ENCODE assay signal across 19 cellular contexts in genomic region chr2:84719434-84719833, GRCh38.
DNase-seq lines count a peak whose midpoint lies in the region; ATAC-seq and TF ChIP-seq lines count a peak whose summit lies in the region.
"Had no signal": no experiment of that assay in that cellular context is flagged by ENCODE, and none has a peak within 500 bp of the region (broad histone marks: within the 10 kb centered on the region; RNA-seq: fewer than 3 reads in every experiment).

No MANE protein-coding gene starts in this region.

- CTCF ChIA-PET in activated CD8-positive, alpha-beta T cell treated with anti-CD3 and anti-CD28 coated beads for 36 hours (lab: Charles Lee), result interaction anchor here (0.9 kb wide), 1 partner anchor 22 kb away, joined by 3 read pairs; no protein-coding TSS in a partner anchor

- no peaks in the 10 kb centered on the region for H3K27me3 Mint-ChIP-seq in activated T-cell treated with anti-CD3 and anti-CD28 coated beads, Interleukin-2, amount 50 U/mL, for 24 hours
- H3K27me3 Mint-ChIP-seq in activated CD8-positive, alpha-beta T cell treated with anti-CD3 and anti-CD28 coated beads for 36 hours, result no peaks in the 10 kb centered on the region
- no peaks in the 10 kb centered on the region for H3K27me3 Mint-ChIP-seq in activated naive CD8-positive, alpha-beta T cell treated with anti-CD3 and anti-CD28 coated beads for 36 hours

- peak overlapping the region; percentile 90 for H3K27ac Mint-ChIP-seq in activated T-cell treated with anti-CD3 and anti-CD28 coated beads, Interleukin-2, amount 50 U/mL, for 24 hours
- peak overlapping the region; percentile 64 for H3K27ac Mint-ChIP-seq in activated CD8-positive, alpha-beta T cell treated with anti-CD3 and anti-CD28 coated beads for 36 hours
- peak overlapping the region; percentile 81 for H3K27ac Mint-ChIP-seq in activated naive CD8-positive, alpha-beta T cell treated with anti-CD3 and anti-CD28 coated beads for 36 hours
- H3K27ac Mint-ChIP-seq: CD14-positive monocyte had no signal

- TF ChIP-seq CTCF in activated CD8-positive, alpha-beta T cell treated with anti-CD3 and anti-CD28 coated beads for 36 hours (IDR thresholded peaks at IDR 0.05), result no peak

- ATAC-seq in activated CD8-positive, alpha-beta T cell treated with anti-CD3 and anti-CD28 coated beads for 36 hours, result peak; percentile 73
- no peak for ATAC-seq in HG03045 (IDR thresholded peaks at IDR 0.05; ENCODE audit: unreplicated experiment)
- ATAC-seq in HG03439 (IDR thresholded peaks at IDR 0.05; ENCODE audit: unreplicated experiment), result no peak
- ATAC-seq: A549, GM12878 had no signal

- intact Hi-C loops in activated CD8-positive, alpha-beta T cell treated with anti-CD3 and anti-CD28 coated beads for 36 hours (cut with micrococcal nuclease), result no loop called here

- peak overlapping the region; percentile 73 for H3K4me3 Mint-ChIP-seq in activated T-cell treated with anti-CD3 and anti-CD28 coated beads, Interleukin-2, amount 50 U/mL, for 24 hours
- peak overlapping the region; percentile 48 for H3K4me3 Mint-ChIP-seq in activated CD8-positive, alpha-beta T cell treated with anti-CD3 and anti-CD28 coated beads for 36 hours
- peak overlapping the region; percentile 54 for H3K4me3 Mint-ChIP-seq in activated naive CD8-positive, alpha-beta T cell treated with anti-CD3 and anti-CD28 coated beads for 36 hours
- H3K4me3 Mint-ChIP-seq: CD14-positive monocyte had no signal

- no peaks in the 10 kb centered on the region for H3K9me3 Mint-ChIP-seq in activated T-cell treated with anti-CD3 and anti-CD28 coated beads, Interleukin-2, amount 50 U/mL, for 24 hours
- no peaks in the 10 kb centered on the region for H3K9me3 Mint-ChIP-seq in activated CD8-positive, alpha-beta T cell treated with anti-CD3 and anti-CD28 coated beads for 36 hours
- H3K9me3 Mint-ChIP-seq in activated naive CD8-positive, alpha-beta T cell treated with anti-CD3 and anti-CD28 coated beads for 36 hours, result peaks cover 2% of the 10 kb centered on the region

- no peak for DNase-seq in activated T-cell treated with anti-CD3 and anti-CD28 coated beads, Interleukin-2, amount 50 U/mL, for 24 hours
- no peak for DNase-seq in activated T-cell treated with anti-CD3 and anti-CD28 coated beads, Interleukin-2, amount 50 U/mL, for 1 hour
- no peak for DNase-seq in activated CD8-positive, alpha-beta T cell treated with anti-CD3 and anti-CD28 coated beads for 36 hours
- no peak for DNase-seq in activated naive CD8-positive, alpha-beta T cell treated with anti-CD3 and anti-CD28 coated beads for 36 hours
- no peak for DNase-seq in NCI-H226
- DNase-seq: Calu3, DMS79, HCEC 1CT, NCI-H1105, NCI-H187, NCI-H446 treated with DMSO at 0.1 percent for 48 hours, NCI-H774, Peyer's patch, SHP77 had no signal

- no peaks in the 10 kb centered on the region for H3K36me3 Mint-ChIP-seq in activated T-cell treated with anti-CD3 and anti-CD28 coated beads, Interleukin-2, amount 50 U/mL, for 24 hours (ENCODE audit: low read depth)
- no peaks in the 10 kb centered on the region for H3K36me3 Mint-ChIP-seq in activated CD8-positive, alpha-beta T cell treated with anti-CD3 and anti-CD28 coated beads for 36 hours (ENCODE audit: low read depth)
- H3K36me3 Mint-ChIP-seq in activated naive CD8-positive, alpha-beta T cell treated with anti-CD3 and anti-CD28 coated beads for 36 hours, result peaks cover 8% of the 10 kb centered on the region
- H3K36me3 Mint-ChIP-seq: CD14-positive monocyte had no signal

- peaks cover 52% of the 10 kb centered on the region for H3K4me1 Mint-ChIP-seq in activated T-cell treated with anti-CD3 and anti-CD28 coated beads, Interleukin-2, amount 50 U/mL, for 24 hours (ENCODE audit: low read depth)
- peaks cover 31% of the 10 kb centered on the region for H3K4me1 Mint-ChIP-seq in activated CD8-positive, alpha-beta T cell treated with anti-CD3 and anti-CD28 coated beads for 36 hours (ENCODE audit: low read depth)
- peaks cover 40% of the 10 kb centered on the region for H3K4me1 Mint-ChIP-seq in activated naive CD8-positive, alpha-beta T cell treated with anti-CD3 and anti-CD28 coated beads for 36 hours
- H3K4me1 Mint-ChIP-seq: CD14-positive monocyte had no signal

- POLR2A ChIA-PET in activated CD8-positive, alpha-beta T cell treated with anti-CD3 and anti-CD28 coated beads for 36 hours (lab: Charles Lee), result no interaction called here
